Comparison of ENCODE assay signal across 10 cellular contexts in genomic region chr2:241791385-241791784, GRCh38. TPM values are rescaled to one million over a fixed set of nuclear protein-coding genes. Genes with fewer than 3 reads are reported as not detected.
DNase-seq lines count a peak whose midpoint lies in the region; ATAC-seq, FAIRE-seq and TF ChIP-seq lines count a peak whose summit lies in the region.
"Not testable (repeated sequence)": the region's sequence is repeated elsewhere in the genome, so short reads cannot be mapped to it uniquely, and the experiment has no call there.
"Had no signal": no experiment of that assay in that cellular context is flagged by ENCODE, and none has a peak within 500 bp of the region (broad histone marks: within the 10 kb centered on the region; RNA-seq: fewer than 3 reads in every experiment).

No MANE protein-coding gene starts in this region.

- H3F3A ChIP-seq in PC-9 (ENCODE audit: insufficient read depth, low read depth) = not testable (repeated sequence)

- H3K27me3 Mint-ChIP-seq in T-helper 17 cell = not testable (repeated sequence)

- not testable (repeated sequence) for H3K9me3 ChIP-seq in PC-9 (ENCODE audit: insufficient read depth, low read depth); T-helper 17 cell (ENCODE audit: control insufficient read depth, low read length, poor library complexity, severe bottlenecking)

- not testable (repeated sequence) for ATAC-seq in T-helper 17 cell

- FAIRE-seq in bronchial epithelial cell (lab: Jason Lieb, UNC) = not testable (repeated sequence)

- peak overlapping the region; percentile 1 for H3K27ac Mint-ChIP-seq in T-helper 17 cell

- H3K36me3 ChIP-seq in PC-9 (ENCODE audit: low read depth); bronchial epithelial cell (ENCODE audit: control insufficient read depth, insufficient read depth, low read length): not testable (repeated sequence)

- DNase-seq in ACHN = peak; percentile 17
- DNase-seq in HT1080 (ENCODE audit: low read depth) = peak; percentile 25
- peak; percentile 71 to 79 for DNase-seq in PC-9
- DNase-seq in T-helper 17 cell = not testable (repeated sequence)
- peak; percentile 13 for DNase-seq in bronchial epithelial cell (ENCODE audit: low read depth)
- peak; percentile 45 for DNase-seq in glomerular visceral epithelial cell (ENCODE audit: extremely low spot score)
- DNase-seq in mucosa of gallbladder (ENCODE audit: low spot score) = peak; percentile 39

- H3K9me2 ChIP-seq in PC-9 (ENCODE audit: insufficient read depth) = not testable (repeated sequence)

- not testable (repeated sequence) for TF ChIP-seq CTCF in PC-9 (conservative IDR thresholded peaks at IDR 0.05); bronchial epithelial cell (IDR thresholded peaks at IDR 0.05; ENCODE audit: insufficient read depth, low read length, severe bottlenecking)

- H4K20me1 ChIP-seq in PC-9 (ENCODE audit: insufficient read depth) = not testable (repeated sequence)

- H3K4me3 Mint-ChIP-seq in T-helper 17 cell = not testable (repeated sequence)

- not testable (repeated sequence) for H3K27me3 ChIP-seq in PC-9 (ENCODE audit: insufficient read depth, low read depth); bronchial epithelial cell (ENCODE audit: control insufficient read depth, insufficient read depth, low read length)

- H3K4me3 ChIP-seq in PC-9; bronchial epithelial cell (ENCODE audit: low read depth, low read length): not testable (repeated sequence)

- in situ Hi-C loops in ACHN (cut with HindIII; ENCODE audit: low pct_ligation_motif_present, low pct_unique_long_range_greater_than_20kb, low sequenced_read_pairs) = not testable (repeated sequence)

- not testable (repeated sequence) for H3K4me1 ChIP-seq in PC-9 (replicated peaks; ENCODE audit: insufficient read depth)

- H3K4me1 Mint-ChIP-seq in T-helper 17 cell = peaks cover 12% of the 10 kb centered on the region

- not testable (repeated sequence) for BruUV-seq in PC-9 (replicated peaks; lab: Mats Ljungman, UMichigan)

- POLR2A ChIA-PET in PC-9 (lab: Charles Lee; ENCODE audit: unreplicated experiment) = not testable (repeated sequence)

- not testable (repeated sequence) for H3K36me3 Mint-ChIP-seq in T-helper 17 cell (ENCODE audit: low read depth)

- intact Hi-C loops in PC-9 (cut with micrococcal nuclease; ENCODE audit: unreplicated experiment) = loop anchor here (2.0 kb wide), 1 partner anchor 17 kb away; no protein-coding TSS in a partner anchor

- H3K27ac ChIP-seq in PC-9 = not testable (repeated sequence)

- H3K79me2 ChIP-seq in PC-9 (ENCODE audit: low read depth) = not testable (repeated sequence)

- CTCF ChIA-PET in PC-9 (lab: Charles Lee) = not testable (repeated sequence)

- not testable (repeated sequence) for H2AFZ ChIP-seq in PC-9

- H3K4me2 ChIP-seq in PC-9 = not testable (repeated sequence)

RNA-seq across cellular contexts. Expression of gene GAL3ST2, which starts 14.8 kb away (rescaled TPM):
- not detected in 2 replicates for total RNA-seq in HT1080 (2014; rRNA removed; shearing (Covaris generic))
- 0.19 TPM in 1 of 2 replicates, not detected in the other for polyA plus RNA-seq in HT1080 (2015; cell fraction: cytosol; rRNA removed)
- polyA plus RNA-seq in HT1080 (2015; cell fraction: nucleus; rRNA removed) = 0.22 and 0.59 TPM in 2 replicates
- total RNA-seq in PC-9 (2021) = 3.9 and 4.3 TPM in 2 replicates
- 1 to 10 TPM; 2.2 to 2.4 TPM for total RNA-seq in T-helper 17 cell
- not detected in 2 replicates for total RNA-seq in bronchial epithelial cell
- 26.4 TPM for total RNA-seq in mucosa of gallbladder
- total RNA-seq: H1 had no signal
- polyA plus RNA-seq: BJ, CD14-positive monocyte, H1 had no signal

RNA-seq across cellular contexts. Expression of gene NEU4, which starts 17.6 kb away (rescaled TPM):
- total RNA-seq in HT1080 (2014; rRNA removed; shearing (Covaris generic)) = 1.4 TPM in 1 of 2 replicates, not detected in the other
- 0.22 TPM in 1 of 2 replicates, not detected in the other for polyA plus RNA-seq in HT1080 (2015; cell fraction: cytosol; rRNA removed)
- polyA plus RNA-seq in HT1080 (2015; cell fraction: nucleus; rRNA removed) = not detected in 2 replicates
- total RNA-seq in PC-9 (2021) (0.90 and 0.92 TPM in 2 replicates), T-helper 17 cell (1 to 10 TPM; 4.1 to 9.4 TPM), bronchial epithelial cell (not detected in 2 replicates), mucosa of gallbladder (34.8 TPM)
- polyA plus RNA-seq: BJ had no signal

RNA-seq across cellular contexts. Expression of gene D2HGDH, which starts 57.0 kb away (rescaled TPM):
- total RNA-seq in HT1080 (2014; rRNA removed; shearing (Covaris generic)) = 14.5 and 15.3 TPM in 2 replicates
- 9.6 and 10.5 TPM in 2 replicates for polyA plus RNA-seq in HT1080 (2015; cell fraction: cytosol; rRNA removed)
- 50.6 and 61.2 TPM in 2 replicates for polyA plus RNA-seq in HT1080 (2015; cell fraction: nucleus; rRNA removed)
- total RNA-seq in PC-9 (2021) (131 and 232 TPM in 2 replicates), T-helper 17 cell (10 to 100 TPM; 28.0 to 32.6 TPM), bronchial epithelial cell (10.3 and 12.7 TPM in 2 replicates), mucosa of gallbladder (71.5 TPM)
